ENCODE assay signal across 8 cellular contexts in genomic region chr4:103168993-103169392, GRCh38.
"Had no signal": no experiment of that assay in that cellular context is flagged by ENCODE, and none has a peak within 500 bp of the region (broad histone marks: within the 10 kb centered on the region; RNA-seq: fewer than 3 reads in every experiment).

No MANE protein-coding gene starts in this region.

- H2AFZ ChIP-seq: GM23248 had no signal

- H3K27ac Mint-ChIP-seq: IgD-negative memory B cell had no signal

- DNase-seq: GM23248, GOT3, H7, KG1 had no signal

- H3K9ac ChIP-seq: GM23248 had no signal

- H3K27ac ChIP-seq: GM23248 had no signal

- H3K27me3 Mint-ChIP-seq: IgD-negative memory B cell had no signal

- H3K4me3 Mint-ChIP-seq: IgD-negative memory B cell had no signal

- ATAC-seq: HCT116 had no signal

- H3K4me1 Mint-ChIP-seq: IgD-negative memory B cell had no signal

- H3K4me3 ChIP-seq: GM23248, HAP-1 had no signal

- H3K9me3 ChIP-seq: HAP-1 had no signal

- FAIRE-seq: HTR-8/SVneo had no signal
